In genomic region chr6:33455051-33455450, GRCh38 we compare ENCODE assay signal across 8 cellular contexts. TPM values are rescaled to one million over a fixed set of nuclear protein-coding genes. Genes with fewer than 3 reads are reported as not detected.
DNase-seq lines count a peak whose midpoint lies in the region; ATAC-seq and TF ChIP-seq lines count a peak whose summit lies in the region.

No MANE protein-coding gene starts in this region.

- H2AFZ ChIP-seq in fibroblast of lung (ENCODE audit: low read length) (peak overlapping the region; percentile 86), trophoblast cell (ENCODE audit: insufficient read depth, low read length, poor library complexity) (no peak overlapping the region)

- H2BK12ac ChIP-seq in trophoblast cell (ENCODE audit: low read length): no peak overlapping the region

- H3K9me3 ChIP-seq in DOHH2 (ENCODE audit: control insufficient read depth, insufficient read depth, low read length): no peaks in the 10 kb centered on the region
- H3K9me3 ChIP-seq in Peyer's patch: no peaks in the 10 kb centered on the region
- H3K9me3 ChIP-seq in fibroblast of lung (ENCODE audit: control insufficient read depth, insufficient read depth, low read depth, low read length): no peaks in the 10 kb centered on the region
- no peaks in the 10 kb centered on the region for H3K9me3 ChIP-seq in trophoblast cell (ENCODE audit: insufficient read depth, low read depth, low read length)

- no peak overlapping the region for H3K14ac ChIP-seq in trophoblast cell (ENCODE audit: low read length)

- DNase-seq in Peyer's patch (peak in 1 of 3 donors; percentile 46), fibroblast of lung (ENCODE audit: low read depth in 2 of 2) (no peak), trophoblast cell (no peak), 8988T (no peak), GOT3 (lab: John Stamatoyannopoulos, UW) (no peak)
- no peak for DNase-seq in activated effector memory CD4-positive, alpha-beta T cell treated with anti-CD3 and anti-CD28 coated beads, Interleukin-2, amount 50 U/mL, for 16 hours

- peaks cover 10% of the 10 kb centered on the region for H3F3A ChIP-seq in DOHH2 (ENCODE audit: control insufficient read depth, insufficient read depth)

- no peak for TF ChIP-seq POLR2A in Peyer's patch (IDR thresholded peaks at IDR 0.05)

- H3K18ac ChIP-seq in trophoblast cell (ENCODE audit: low read length): no peak overlapping the region

- H3K4me1 ChIP-seq in DOHH2 (ENCODE audit: control insufficient read depth, low read length) (peaks cover 19% of the 10 kb centered on the region), Peyer's patch (peaks cover 0 to 21% (median 7%) of the 10 kb centered on the region in 4 donors), fibroblast of lung (ENCODE audit: control insufficient read depth, extremely low read depth, insufficient read depth, low read length) (peaks cover 2% of the 10 kb centered on the region), trophoblast cell (ENCODE audit: control insufficient read depth in 1 of 2, insufficient read depth in 2 of 2, low read length in 2 of 2) (peaks cover 4 to 7% of the 10 kb centered on the region in 2 experiments)

- H4K91ac ChIP-seq in trophoblast cell (ENCODE audit: low read depth, low read length): no peak overlapping the region

- ATAC-seq in GM19035 (IDR thresholded peaks at IDR 0.05; ENCODE audit: unreplicated experiment): no peak

- H3K36me3 ChIP-seq in DOHH2 (ENCODE audit: control insufficient read depth, low read length) (peaks cover 22% of the 10 kb centered on the region), Peyer's patch (no peaks in the 10 kb centered on the region), fibroblast of lung (ENCODE audit: control insufficient read depth, insufficient read depth, low read length) (peaks cover 7% of the 10 kb centered on the region), trophoblast cell (ENCODE audit: control insufficient read depth in 1 of 2, insufficient read depth in 2 of 2, low read length in 2 of 2) (peaks cover 16 to 17% of the 10 kb centered on the region in 2 experiments)

- H3K9ac ChIP-seq in fibroblast of lung (ENCODE audit: insufficient read depth, low read length): peak overlapping the region; percentile 71
- H3K9ac ChIP-seq in trophoblast cell (ENCODE audit: low read length): no peak overlapping the region

- H4K12ac ChIP-seq in trophoblast cell (ENCODE audit: low read depth, low read length): no peak overlapping the region

- peak overlapping the region; percentile 100 for H3K4me3 ChIP-seq in DOHH2 (ENCODE audit: low read length)
- peak overlapping the region; percentile 62 to 91 (median 76) for H3K4me3 ChIP-seq in Peyer's patch
- peak overlapping the region; percentile 72 to 97 (median 90) for H3K4me3 ChIP-seq in fibroblast of lung (replicated peaks in 1 of 4; ENCODE audit: control extremely low read depth in 1 of 4, insufficient read depth in 1 of 4, low read depth in 3 of 4, low read length in 4 of 4)
- H3K4me3 ChIP-seq in trophoblast cell (ENCODE audit: low read depth, low read length): peak overlapping the region; percentile 89

- H3K23ac ChIP-seq in trophoblast cell (ENCODE audit: low read length): no peak overlapping the region

- H3K9me2 ChIP-seq in DOHH2 (replicated peaks; ENCODE audit: control insufficient read depth, low read length): no peaks in the 10 kb centered on the region

- WGBS in trophoblast cell (ENCODE audit: extremely low coverage, insufficient coverage, insufficient read length): no CpG with 5 or more reads among the region's 16 CpGs

- no peak overlapping the region for H2BK120ac ChIP-seq in trophoblast cell (ENCODE audit: insufficient read depth, low read length, poor library complexity)

- TF ChIP-seq CTCF in DOHH2 (IDR thresholded peaks at IDR 0.05; ENCODE audit: low read depth, low read length, poor library complexity, severe bottlenecking): no peak
- no peak for TF ChIP-seq CTCF in Peyer's patch (IDR thresholded peaks at IDR 0.05)
- no peak for TF ChIP-seq CTCF in fibroblast of lung (conservative IDR thresholded peaks at IDR 0.05 in 1 of 2, IDR thresholded peaks at IDR 0.05 in 1 of 2; ENCODE audit: low read depth in 1 of 2, low read length in 2 of 2)

- no peaks in the 10 kb centered on the region for H3K27me3 ChIP-seq in DOHH2 (ENCODE audit: control insufficient read depth, low read length)
- no peaks in the 10 kb centered on the region for H3K27me3 ChIP-seq in Peyer's patch
- no peaks in the 10 kb centered on the region for H3K27me3 ChIP-seq in fibroblast of lung (ENCODE audit: control insufficient read depth, insufficient read depth, low read length)
- no peaks in the 10 kb centered on the region for H3K27me3 ChIP-seq in trophoblast cell (ENCODE audit: insufficient read depth, low read length)

- H3K4ac ChIP-seq in trophoblast cell (ENCODE audit: low read depth, low read length): peak overlapping the region; percentile 14

- H3K79me1 ChIP-seq in trophoblast cell (ENCODE audit: low read length): peaks cover 3% of the 10 kb centered on the region

- H4K8ac ChIP-seq in trophoblast cell (ENCODE audit: low read depth, low read length): peak overlapping the region; percentile 68

- peaks cover 38% of the 10 kb centered on the region for H3K79me2 ChIP-seq in DOHH2 (ENCODE audit: control insufficient read depth, low read length)
- H3K79me2 ChIP-seq in fibroblast of lung (ENCODE audit: control insufficient read depth, insufficient read depth, low read length): peaks cover 9% of the 10 kb centered on the region
- H3K79me2 ChIP-seq in trophoblast cell (ENCODE audit: control insufficient read depth, insufficient read depth, low read length, poor library complexity): peaks cover 4% of the 10 kb centered on the region

- no peak overlapping the region for H2AK5ac ChIP-seq in trophoblast cell (ENCODE audit: low read length)

- no peaks in the 10 kb centered on the region for H4K20me1 ChIP-seq in DOHH2 (ENCODE audit: control insufficient read depth, insufficient read depth, low read depth, low read length)
- no peaks in the 10 kb centered on the region for H4K20me1 ChIP-seq in fibroblast of lung (ENCODE audit: control insufficient read depth, extremely low read depth, insufficient read depth, low read length)

- H3K27ac ChIP-seq in DOHH2 (ENCODE audit: low read depth, low read length) (no peak overlapping the region), Peyer's patch (peak overlapping the region in 3 of 4 donors; percentile 63 to 83 (median 81)), fibroblast of lung (ENCODE audit: insufficient read depth, low read length) (peak overlapping the region; percentile 32), trophoblast cell (ENCODE audit: low read depth, low read length) (no peak overlapping the region)

- H2BK5ac ChIP-seq in trophoblast cell (ENCODE audit: low read depth, low read length, poor library complexity): no peak overlapping the region

- H3K4me2 ChIP-seq in DOHH2 (ENCODE audit: low read length) (peak overlapping the region; percentile 79), fibroblast of lung (ENCODE audit: extremely low read depth, insufficient read depth, low read length) (peak overlapping the region; percentile 98), trophoblast cell (ENCODE audit: low read length) (peak overlapping the region; percentile 68)

RNA-seq across cellular contexts. Expression of gene ZBTB9, which starts 0.7 kb away (rescaled TPM):
- 1 to 10 TPM in 2 of 4 donors, under 1 TPM in 1, not detected in 1; 0.70 to 5.0 (median 2.6) TPM for total RNA-seq in Peyer's patch
- 4.1 and 4.9 TPM in 2 replicates for total RNA-seq in fibroblast of lung
- polyA plus RNA-seq in fibroblast of lung: 5.2 and 6.7 TPM in 2 replicates
- 5.6 and 8.8 TPM in 2 replicates for polyA plus RNA-seq in fibroblast of lung (2012)
- 5.5 and 10.2 TPM in 2 replicates for polyA minus RNA-seq in fibroblast of lung (ENCODE audit: low replicate concordance)
- polyA plus RNA-seq in trophoblast cell (2013): 5.7 and 6.1 TPM in 2 replicates

RNA-seq across cellular contexts. Expression of gene SYNGAP1, which starts 35.2 kb away (rescaled TPM):
- total RNA-seq in Peyer's patch (10 to 100 TPM in 3 of 4 donors, 1 to 10 TPM in 1; 5.4 to 42.1 (median 15.0) TPM), fibroblast of lung (4.6 and 7.3 TPM in 2 replicates)
- polyA plus RNA-seq in fibroblast of lung: 3.6 and 5.9 TPM in 2 replicates
- 13.7 and 14.9 TPM in 2 replicates for polyA plus RNA-seq in fibroblast of lung (2012)
- polyA minus RNA-seq in fibroblast of lung (ENCODE audit: low replicate concordance): 8.8 and 12.5 TPM in 2 replicates
- 11.3 and 23.2 TPM in 2 replicates for polyA plus RNA-seq in trophoblast cell (2013)

RNA-seq across cellular contexts. Expression of gene CUTA, which starts 37.1 kb away (rescaled TPM):
- total RNA-seq in Peyer's patch (100 to 1,000 TPM in 2 of 4 donors, 10 to 100 TPM in 2; 43.7 to 134 (median 96.2) TPM), fibroblast of lung (105 and 127 TPM in 2 replicates)
- 264 and 347 TPM in 2 replicates for polyA plus RNA-seq in fibroblast of lung
- polyA plus RNA-seq in fibroblast of lung (2012): 404 and 504 TPM in 2 replicates
- 203 and 241 TPM in 2 replicates for polyA minus RNA-seq in fibroblast of lung (ENCODE audit: low replicate concordance)
- 201 and 213 TPM in 2 replicates for polyA plus RNA-seq in trophoblast cell (2013)

RNA-seq across cellular contexts. Expression of gene PHF1, which starts 44.2 kb away (rescaled TPM):
- 10 to 100 TPM; 46.8 to 86.1 (median 77.3) TPM for total RNA-seq in Peyer's patch
- 24.4 and 28.9 TPM in 2 replicates for total RNA-seq in fibroblast of lung
- 29.6 and 32.9 TPM in 2 replicates for polyA plus RNA-seq in fibroblast of lung
- 33.7 and 33.9 TPM in 2 replicates for polyA plus RNA-seq in fibroblast of lung (2012)
- polyA minus RNA-seq in fibroblast of lung (ENCODE audit: low replicate concordance): 47.0 and 75.3 TPM in 2 replicates
- polyA plus RNA-seq in trophoblast cell (2013): 42.6 and 42.7 TPM in 2 replicates

Comparison
In these comparisons a context has a peak if more than half of its experiments do, and no peak if none do; other contexts are left out.
1. H3K27ac ChIP-seq: peak in Peyer's patch (3 of 4) and fibroblast of lung (single experiment); none in DOHH2 (single experiment) and trophoblast cell (single experiment).
2. Peak in every context shown above with its lines, with median percentiles within 50 percentile points of each other: H3K4me2 ChIP-seq and H3K4me3 ChIP-seq.